27 cellular contexts compared by ENCODE assay signal in genomic region chr5:106086352-106086751, GRCh38.
"Had no signal": no experiment of that assay in that cellular context is flagged by ENCODE, and none has a peak within 500 bp of the region (broad histone marks: within the 10 kb centered on the region; RNA-seq: fewer than 3 reads in every experiment).

No MANE protein-coding gene starts in this region.

- H3K27me3 ChIP-seq: pancreas, tibial artery had no signal

- H3K27me3 Mint-ChIP-seq: activated CD4-positive, alpha-beta T cell treated with anti-CD3 and anti-CD28 coated beads for 36 hours; activated naive CD8-positive, alpha-beta T cell; stimulated activated naive CD8-positive, alpha-beta T cell treated with anti-CD3 and anti-CD28 coated beads, Interleukin-15, amount 100 ng/mL, for 72 hours had no signal

- H3K4me3 Mint-ChIP-seq: activated CD4-positive, alpha-beta T cell treated with anti-CD3 and anti-CD28 coated beads for 36 hours; activated naive CD8-positive, alpha-beta T cell; activated T-cell treated with anti-CD3 and anti-CD28 coated beads, Interleukin-2, amount 50 U/mL, for 4 hours; immature natural killer cell; nephron progenitor cell; stimulated activated naive CD8-positive, alpha-beta T cell treated with anti-CD3 and anti-CD28 coated beads, Interleukin-15, amount 100 ng/mL, for 72 hours had no signal

- H3K27ac Mint-ChIP-seq: activated CD4-positive, alpha-beta T cell treated with anti-CD3 and anti-CD28 coated beads for 36 hours; activated naive CD8-positive, alpha-beta T cell; activated T-helper 2 cell treated with anti-CD3 and anti-CD28 coated beads, Interferon-gamma antibody, Interleukin-2, Interleukin-4, amounts not matched to agents 10 μg/mL and 5 μg/mL and 100 μg/mL, durations not matched to agents 14 hours and 24 hours and 36 hours; immature natural killer cell; nephron progenitor cell; stimulated activated naive CD8-positive, alpha-beta T cell treated with anti-CD3 and anti-CD28 coated beads, Interleukin-15, amount 100 ng/mL, for 72 hours had no signal

- DNase-seq: activated CD4-positive, alpha-beta T cell treated with anti-CD3 and anti-CD28 coated beads for 36 hours; activated CD4-positive, alpha-beta T cell treated with anti-CD3 and anti-CD28 coated beads, Interleukin-2, amount 50 U/mL, for 4 hours; activated CD8-positive, alpha-beta memory T cell treated with anti-CD3 and anti-CD28 coated beads for 24 hours; activated CD8-positive, alpha-beta memory T cell treated with anti-CD3 and anti-CD28 coated beads, Interleukin-2, amount 50 U/mL, for 4 hours; activated naive CD4-positive, alpha-beta T cell; activated T-cell treated with anti-CD3 and anti-CD28 coated beads, Interleukin-2, amount 50 U/mL, for 4 hours; central memory CD4-positive, alpha-beta T cell; effector memory CD4-positive, alpha-beta T cell; foreskin melanocyte; immature natural killer cell; lower lobe of right lung; mesendoderm; mucosa of descending colon; nephron progenitor cell; pancreas; right cardiac atrium; stimulated activated CD4-positive, alpha-beta T cell treated with anti-CD3 and anti-CD28 coated beads, Interleukin-1b, Interleukin-23, amount 100 ng/mL, for 48 hours; stimulated activated naive CD8-positive, alpha-beta T cell treated with anti-CD3 and anti-CD28 coated beads, Interleukin-15, amount 100 ng/mL, for 72 hours; T-helper 9 cell; tibial artery had no signal

- H3K36me3 ChIP-seq: lower lobe of right lung, pancreas, tibial artery had no signal

- H3K27ac ChIP-seq: lower lobe of right lung, pancreas, tibial artery had no signal

- H3K4me1 Mint-ChIP-seq: activated CD4-positive, alpha-beta T cell treated with anti-CD3 and anti-CD28 coated beads for 36 hours; immature natural killer cell; nephron progenitor cell; stimulated activated naive CD8-positive, alpha-beta T cell treated with anti-CD3 and anti-CD28 coated beads, Interleukin-15, amount 100 ng/mL, for 72 hours had no signal

- H3K9me3 Mint-ChIP-seq: nephron progenitor cell had no signal

- H3K36me3 Mint-ChIP-seq: activated naive CD8-positive, alpha-beta T cell; immature natural killer cell had no signal

- ATAC-seq: activated CD4-positive, alpha-beta T cell treated with anti-CD3 and anti-CD28 coated beads for 36 hours; activated T-cell treated with anti-CD3 and anti-CD28 coated beads, Interleukin-2, amount 50 U/mL, for 4 hours; esophagus mucosa; left lobe of liver; lower lobe of right lung; mucosa of descending colon; pancreas; right cardiac atrium; stimulated activated naive CD8-positive, alpha-beta T cell treated with anti-CD3 and anti-CD28 coated beads, Interleukin-15, amount 100 ng/mL, for 72 hours had no signal

- H3K4me3 ChIP-seq: lower lobe of right lung, mucosa of descending colon, pancreas, tibial artery had no signal

- FAIRE-seq: astrocyte, colon, endothelial cell of umbilical vein, pancreas had no signal

- H3K4me1 ChIP-seq: lower lobe of right lung, pancreas, tibial artery had no signal

- H3K9me3 ChIP-seq: lower lobe of right lung, mucosa of descending colon, pancreas, tibial artery had no signal
